Comparison of ENCODE assay signal across 1 cellular context in the genomic region with DNA sequence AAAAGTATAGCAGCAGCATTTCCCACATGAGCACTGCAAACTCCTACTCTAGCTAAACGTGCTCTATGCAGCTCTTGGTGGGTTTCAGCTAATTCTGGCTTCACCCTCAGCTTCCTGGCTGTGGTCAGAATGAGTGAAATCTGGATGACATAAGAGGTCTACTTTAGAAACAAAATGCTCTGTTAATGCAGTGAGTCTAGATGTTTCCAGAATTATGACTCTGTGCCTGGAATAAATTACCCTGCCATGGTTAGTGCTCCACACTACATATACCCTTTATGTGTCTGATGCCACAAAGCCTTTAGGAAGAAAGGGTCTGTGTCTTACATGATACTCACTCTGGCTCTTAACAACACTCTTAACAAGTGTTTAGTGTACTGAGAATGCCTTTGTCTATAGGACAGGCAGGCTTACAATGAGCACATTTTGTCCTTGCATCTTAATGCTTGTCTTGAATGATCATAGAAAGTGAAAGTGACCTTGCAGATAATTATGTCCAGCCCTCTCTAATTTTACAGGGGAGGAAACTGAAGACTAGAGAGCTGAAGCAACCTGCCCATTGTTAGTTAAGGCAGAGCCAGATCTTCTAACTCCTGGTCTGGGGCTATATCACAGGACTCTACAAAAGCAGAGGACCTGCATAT.
TF ChIP-seq lines count a peak whose summit lies in the region.

No MANE protein-coding gene starts in this region.

TF ChIP-seq in HepG2, 621 proteins besides CTCF, POLR2A, EP300 and RAD21:
- no peak for TF ChIP-seq ZFP41 (CRISPR knock-in tag; IDR thresholded peaks at IDR 0.05; ENCODE audit: borderline replicate concordance)
- TF ChIP-seq EHMT2 (IDR thresholded peaks at IDR 0.05; ENCODE audit: borderline replicate concordance, low read depth, low read length), result no peak
- no peak for TF ChIP-seq YEATS2 (CRISPR knock-in tag; IDR thresholded peaks at IDR 0.05; ENCODE audit: borderline replicate concordance)
- TF ChIP-seq ZNF552 (CRISPR knock-in tag; IDR thresholded peaks at IDR 0.05; ENCODE audit: borderline replicate concordance), result no peak
- no peak for TF ChIP-seq SP2 (CRISPR knock-in tag; IDR thresholded peaks at IDR 0.05)
- TF ChIP-seq, protein P1, sequence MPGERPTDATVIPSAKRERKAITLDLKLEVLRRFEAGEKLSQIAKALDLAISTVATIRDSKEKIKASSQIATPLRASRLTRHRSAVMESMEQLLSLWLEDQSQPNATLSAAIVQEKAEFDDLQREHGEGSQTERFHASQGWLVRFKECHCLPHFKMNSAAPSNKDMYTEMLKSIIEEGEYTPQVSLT (CRISPR knock-in tag; IDR thresholded peaks at IDR 0.05; ENCODE audit: borderline replicate concordance, low read depth), result no peak
- TF ChIP-seq, protein P2, sequence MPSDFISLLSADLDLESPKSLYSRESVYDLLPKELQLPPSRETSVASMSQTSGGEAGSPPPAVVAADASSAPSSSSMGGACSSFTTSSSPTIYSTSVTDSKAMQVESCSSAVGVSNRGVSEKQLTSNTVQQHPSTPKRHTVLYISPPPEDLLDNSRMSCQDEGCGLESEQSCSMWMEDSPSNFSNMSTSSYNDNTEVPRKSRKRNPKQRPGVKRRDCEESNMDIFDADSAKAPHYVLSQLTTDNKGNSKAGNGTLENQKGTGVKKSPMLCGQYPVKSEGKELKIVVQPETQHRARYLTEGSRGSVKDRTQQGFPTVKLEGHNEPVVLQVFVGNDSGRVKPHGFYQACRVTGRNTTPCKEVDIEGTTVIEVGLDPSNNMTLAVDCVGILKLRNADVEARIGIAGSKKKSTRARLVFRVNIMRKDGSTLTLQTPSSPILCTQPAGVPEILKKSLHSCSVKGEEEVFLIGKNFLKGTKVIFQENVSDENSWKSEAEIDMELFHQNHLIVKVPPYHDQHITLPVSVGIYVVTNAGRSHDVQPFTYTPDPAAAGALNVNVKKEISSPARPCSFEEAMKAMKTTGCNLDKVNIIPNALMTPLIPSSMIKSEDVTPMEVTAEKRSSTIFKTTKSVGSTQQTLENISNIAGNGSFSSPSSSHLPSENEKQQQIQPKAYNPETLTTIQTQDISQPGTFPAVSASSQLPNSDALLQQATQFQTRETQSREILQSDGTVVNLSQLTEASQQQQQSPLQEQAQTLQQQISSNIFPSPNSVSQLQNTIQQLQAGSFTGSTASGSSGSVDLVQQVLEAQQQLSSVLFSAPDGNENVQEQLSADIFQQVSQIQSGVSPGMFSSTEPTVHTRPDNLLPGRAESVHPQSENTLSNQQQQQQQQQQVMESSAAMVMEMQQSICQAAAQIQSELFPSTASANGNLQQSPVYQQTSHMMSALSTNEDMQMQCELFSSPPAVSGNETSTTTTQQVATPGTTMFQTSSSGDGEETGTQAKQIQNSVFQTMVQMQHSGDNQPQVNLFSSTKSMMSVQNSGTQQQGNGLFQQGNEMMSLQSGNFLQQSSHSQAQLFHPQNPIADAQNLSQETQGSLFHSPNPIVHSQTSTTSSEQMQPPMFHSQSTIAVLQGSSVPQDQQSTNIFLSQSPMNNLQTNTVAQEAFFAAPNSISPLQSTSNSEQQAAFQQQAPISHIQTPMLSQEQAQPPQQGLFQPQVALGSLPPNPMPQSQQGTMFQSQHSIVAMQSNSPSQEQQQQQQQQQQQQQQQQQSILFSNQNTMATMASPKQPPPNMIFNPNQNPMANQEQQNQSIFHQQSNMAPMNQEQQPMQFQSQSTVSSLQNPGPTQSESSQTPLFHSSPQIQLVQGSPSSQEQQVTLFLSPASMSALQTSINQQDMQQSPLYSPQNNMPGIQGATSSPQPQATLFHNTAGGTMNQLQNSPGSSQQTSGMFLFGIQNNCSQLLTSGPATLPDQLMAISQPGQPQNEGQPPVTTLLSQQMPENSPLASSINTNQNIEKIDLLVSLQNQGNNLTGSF (CRISPR knock-in tag; IDR thresholded peaks at IDR 0.05), result no peak
- no peak for TF ChIP-seq NR3C1 (CRISPR knock-in tag; IDR thresholded peaks at IDR 0.05)
- no peak for TF ChIP-seq SIX4 (CRISPR knock-in tag; IDR thresholded peaks at IDR 0.05)
- TF ChIP-seq ZNF563 (CRISPR knock-in tag; IDR thresholded peaks at IDR 0.05), result no peak
- no peak for TF ChIP-seq ZNF790 (CRISPR knock-in tag; IDR thresholded peaks at IDR 0.05; ENCODE audit: borderline replicate concordance)
- no peak for TF ChIP-seq KDM4B (CRISPR knock-in tag; IDR thresholded peaks at IDR 0.05)
- no peak for TF ChIP-seq ZNF326 (CRISPR knock-in tag; IDR thresholded peaks at IDR 0.05; ENCODE audit: borderline replicate concordance)
- no peak for TF ChIP-seq SNRNP70 (IDR thresholded peaks at IDR 0.05; ENCODE audit: low read depth, low read length)
- no peak for TF ChIP-seq ZNF207 (IDR thresholded peaks at IDR 0.05; ENCODE audit: borderline replicate concordance)
- TF ChIP-seq, protein P3, sequence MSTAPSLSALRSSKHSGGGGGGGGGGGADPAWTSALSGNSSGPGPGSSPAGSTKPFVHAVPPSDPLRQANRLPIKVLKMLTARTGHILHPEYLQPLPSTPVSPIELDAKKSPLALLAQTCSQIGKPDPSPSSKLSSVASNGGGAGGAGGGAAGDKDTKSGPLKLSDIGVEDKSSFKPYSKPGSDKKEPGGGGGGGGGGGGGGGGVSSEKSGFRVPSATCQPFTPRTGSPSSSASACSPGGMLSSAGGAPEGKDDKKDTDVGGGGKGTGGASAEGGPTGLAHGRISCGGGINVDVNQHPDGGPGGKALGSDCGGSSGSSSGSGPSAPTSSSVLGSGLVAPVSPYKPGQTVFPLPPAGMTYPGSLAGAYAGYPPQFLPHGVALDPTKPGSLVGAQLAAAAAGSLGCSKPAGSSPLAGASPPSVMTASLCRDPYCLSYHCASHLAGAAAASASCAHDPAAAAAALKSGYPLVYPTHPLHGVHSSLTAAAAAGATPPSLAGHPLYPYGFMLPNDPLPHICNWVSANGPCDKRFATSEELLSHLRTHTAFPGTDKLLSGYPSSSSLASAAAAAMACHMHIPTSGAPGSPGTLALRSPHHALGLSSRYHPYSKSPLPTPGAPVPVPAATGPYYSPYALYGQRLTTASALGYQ (CRISPR knock-in tag; IDR thresholded peaks at IDR 0.05), result no peak
- no peak for TF ChIP-seq RBAK (CRISPR knock-in tag; IDR thresholded peaks at IDR 0.05)
- no peak for TF ChIP-seq ZNF550 (CRISPR knock-in tag; IDR thresholded peaks at IDR 0.05; ENCODE audit: borderline replicate concordance)
- no peak for TF ChIP-seq EED (CRISPR knock-in tag; IDR thresholded peaks at IDR 0.05)
